13 cellular contexts compared by ENCODE assay signal in genomic region chr19:45867241-45867640, GRCh38. TPM values are rescaled to one million over a fixed set of nuclear protein-coding genes. Genes with fewer than 3 reads are reported as not detected.
A peak's percentile ranks its signal among the peaks of the same experiment; 100 is the strongest.
DNase-seq lines count a peak whose midpoint lies in the region; ATAC-seq, FAIRE-seq and TF ChIP-seq lines count a peak whose summit lies in the region.
"Not testable (repeated sequence)": the region's sequence is repeated elsewhere in the genome, so short reads cannot be mapped to it uniquely, and the experiment has no call there.
"Had no signal": no experiment of that assay in that cellular context is flagged by ENCODE, and none has a peak within 500 bp of the region (broad histone marks: within the 10 kb centered on the region; RNA-seq: fewer than 3 reads in every experiment).

No MANE protein-coding gene starts in this region.

- TF ChIP-seq RAD21 in HepG2 (CRISPR knock-in tag; IDR thresholded peaks at IDR 0.05), result not testable (repeated sequence)

- not testable (repeated sequence) for TF ChIP-seq EP300 in HepG2 (IDR thresholded peaks at IDR 0.05; ENCODE audit: low read depth in 2 of 2, low read length in 2 of 2); HepG2 (CRISPR knock-in tag; IDR thresholded peaks at IDR 0.05; ENCODE audit: borderline replicate concordance)

- H4K20me1 ChIP-seq in HepG2 (ENCODE audit: insufficient read depth, low read length), result 0 out of 2 replicates have a peak, but pooled peaks cover 14% of the 10 kb centered on the region

- intact Hi-C loops in Calu3 (cut with micrococcal nuclease; ENCODE audit: unreplicated experiment); HepG2 (cut with micrococcal nuclease; ENCODE audit: unreplicated experiment): not testable (repeated sequence)

- H3K4me2 ChIP-seq in HepG2 (ENCODE audit: low read depth, low read length), result peak overlapping the region; percentile 79

- not testable (repeated sequence) for H3K36me3 ChIP-seq in duodenal mucosa (ENCODE audit: control insufficient read depth in 1 of 2, insufficient read depth in 2 of 2, low read length in 2 of 2); HepG2 (replicated peaks in 1 of 2; ENCODE audit: control insufficient read depth in 1 of 2, insufficient read depth in 2 of 2, low read length in 2 of 2); mucosa of stomach (ENCODE audit: control insufficient read depth, insufficient read depth, low read length)

- TF ChIP-seq CTCF in Calu3 (IDR thresholded peaks at IDR 0.05; ENCODE audit: unreplicated experiment); HepG2 (CRISPR knock-in tag; IDR thresholded peaks at IDR 0.05); progenitor cell of endocrine pancreas (IDR thresholded peaks at IDR 0.05; ENCODE audit: unreplicated experiment): not testable (repeated sequence)

- not testable (repeated sequence) for H3K27ac ChIP-seq in duodenal mucosa (ENCODE audit: low read depth, low read length); HepG2 (ENCODE audit: extremely low read length, insufficient read depth, low read length)

- peaks cover 44% of the 10 kb centered on the region for H3K4me1 Mint-ChIP-seq in Calu3 (ENCODE audit: low read depth, unreplicated experiment)
- H3K4me1 Mint-ChIP-seq in T-helper 1 cell treated with Interleukin-12 subunit alpha and Interleukin-12 subunit beta and Interleukin-4 antibody, amounts not matched to agents 30 μg/mL and 1 μg/mL, for 36 hours (ENCODE audit: low read depth), result peaks cover 11% of the 10 kb centered on the region
- peaks cover 30% of the 10 kb centered on the region for H3K4me1 Mint-ChIP-seq in progenitor cell of endocrine pancreas (ENCODE audit: low read depth)

- H3K4me1 ChIP-seq in duodenal mucosa (ENCODE audit: control insufficient read depth in 1 of 2, insufficient read depth in 2 of 2, low read length in 2 of 2), result peaks cover under 1 to 15% of the 10 kb centered on the region in 2 donors
- peaks cover 59% of the 10 kb centered on the region for H3K4me1 ChIP-seq in HepG2 (ENCODE audit: insufficient read depth, low read length)
- H3K4me1 ChIP-seq in mucosa of stomach (ENCODE audit: control insufficient read depth, insufficient read depth, low read length), result peaks cover 28% of the 10 kb centered on the region

- H3K79me2 ChIP-seq in HepG2 (ENCODE audit: insufficient read depth, low read length), result peaks cover 55% of the 10 kb centered on the region

- H2AFZ ChIP-seq in HepG2 (ENCODE audit: low read length), result not testable (repeated sequence)

- not testable (repeated sequence) for H3K9me3 ChIP-seq in duodenal mucosa (ENCODE audit: control insufficient read depth in 1 of 2, low read length in 2 of 2); HepG2 (ENCODE audit: low read length); mucosa of stomach (ENCODE audit: control insufficient read depth, low read length)

- not testable (repeated sequence) for H3K9me3 Mint-ChIP-seq in Calu3 (ENCODE audit: low read depth, unreplicated experiment); T-helper 1 cell treated with Interleukin-12 subunit alpha and Interleukin-12 subunit beta and Interleukin-4 antibody, amounts not matched to agents 30 μg/mL and 1 μg/mL, for 36 hours; progenitor cell of endocrine pancreas (ENCODE audit: low read depth)

- CTCF ChIA-PET in Calu3 (lab: Charles Lee); HepG2 (lab: Yijun Ruan, JAX; ENCODE audit: low intra/inter-chr PET ratio, low total read pairs): not testable (repeated sequence)

- POLR2A ChIA-PET in HepG2 (lab: Yijun Ruan, JAX), result interaction anchor here (1.6 to 13.2 kb wide), 2 partner anchors 16 to 28 kb away, joined by 4 to 388 read pairs; partner anchors contain the start of gene IRF2BP1

- FAIRE-seq in HepG2 (lab: Jason Lieb, UNC), result not testable (repeated sequence)

- H3K4me3 Mint-ChIP-seq in Calu3 (ENCODE audit: low read depth, unreplicated experiment); T-helper 1 cell treated with Interleukin-12 subunit alpha and Interleukin-12 subunit beta and Interleukin-4 antibody, amounts not matched to agents 30 μg/mL and 1 μg/mL, for 36 hours: not testable (repeated sequence)
- H3K4me3 Mint-ChIP-seq in progenitor cell of endocrine pancreas (ENCODE audit: low read depth), result peak overlapping the region; percentile 89

- ATAC-seq in HepG2, result not testable (repeated sequence)

- H3K4me3 ChIP-seq in duodenal mucosa (ENCODE audit: low read depth in 1 of 2, low read length in 2 of 2), result peak overlapping the region; percentile 56 to 72
- peak overlapping the region in 2 of 3 experiments; percentile 92 to 97; a peak in 2 of 6 replicates for H3K4me3 ChIP-seq in HepG2 (replicated peaks in 1 of 3; ENCODE audit: insufficient read depth in 1 of 3, low read depth in 2 of 3, low read length in 3 of 3)
- peak overlapping the region; percentile 75 for H3K4me3 ChIP-seq in mucosa of stomach (ENCODE audit: low read length)

- peaks cover 55% of the 10 kb centered on the region for H3K36me3 Mint-ChIP-seq in Calu3 (ENCODE audit: insufficient read depth, unreplicated experiment)
- not testable (repeated sequence) for H3K36me3 Mint-ChIP-seq in T-helper 1 cell treated with Interleukin-12 subunit alpha and Interleukin-12 subunit beta and Interleukin-4 antibody, amounts not matched to agents 30 μg/mL and 1 μg/mL, for 36 hours (ENCODE audit: low read depth); progenitor cell of endocrine pancreas (ENCODE audit: insufficient read depth)

- peak overlapping the region; percentile 63 to 71 for H3K9ac ChIP-seq in duodenal mucosa (ENCODE audit: low read depth in 1 of 2, low read length in 2 of 2)
- H3K9ac ChIP-seq in HepG2 (ENCODE audit: insufficient read depth, low read depth, low read length), result peak overlapping the region; percentile 80; the same call in 1 of the 2 replicates
- H3K9ac ChIP-seq in mucosa of stomach (ENCODE audit: low read length), result peak overlapping the region; percentile 88

- 89% methylated on average over 4 of the region's 4 CpGs for WGBS in HepG2 (ENCODE audit: low lambda C conversion rate)

- in situ Hi-C loops in HepG2 (cut with HindIII; ENCODE audit: extremely low pct_ligation_motif_present, low pct_unique_long_range_greater_than_20kb), result not testable (repeated sequence)

- peak overlapping the region; percentile 15 for H3K27ac Mint-ChIP-seq in Calu3 (ENCODE audit: unreplicated experiment)
- H3K27ac Mint-ChIP-seq in T-helper 1 cell treated with Interleukin-12 subunit alpha and Interleukin-12 subunit beta and Interleukin-4 antibody, amounts not matched to agents 30 μg/mL and 1 μg/mL, for 36 hours, result peak overlapping the region; percentile 8
- H3K27ac Mint-ChIP-seq in progenitor cell of endocrine pancreas, result peak overlapping the region; percentile 49

- H3K27me3 ChIP-seq in duodenal mucosa (ENCODE audit: control insufficient read depth in 1 of 2, insufficient read depth in 2 of 2, low read length in 2 of 2); HepG2 (ENCODE audit: control insufficient read depth in 1 of 2, insufficient read depth in 2 of 2, low read length in 2 of 2); mucosa of stomach (ENCODE audit: control insufficient read depth, insufficient read depth, low read length): not testable (repeated sequence)

- TF ChIP-seq POLR2A in HepG2 (IDR thresholded peaks at IDR 0.05; ENCODE audit: insufficient read depth in 1 of 2, low read depth in 2 of 2, low read length in 2 of 2), result not testable (repeated sequence)

- H3K27me3 Mint-ChIP-seq in Calu3 (ENCODE audit: unreplicated experiment); progenitor cell of endocrine pancreas: not testable (repeated sequence)
- peaks cover 50% of the 10 kb centered on the region for H3K27me3 Mint-ChIP-seq in T-helper 1 cell treated with Interleukin-12 subunit alpha and Interleukin-12 subunit beta and Interleukin-4 antibody, amounts not matched to agents 30 μg/mL and 1 μg/mL, for 36 hours (ENCODE audit: low read depth)

- DNase-seq in Calu3; HepG2 (ENCODE audit: low spot score); progenitor cell of endocrine pancreas (ENCODE audit: low spot score, unreplicated experiment): not testable (repeated sequence)

- not testable (repeated sequence) for BruUV-seq in Calu3 (replicated peaks; lab: Mats Ljungman, UMichigan); HepG2 (replicated peaks; lab: Mats Ljungman, UMichigan)

RNA-seq across cellular contexts. Expression of gene FOXA3, which starts 3.1 kb away (rescaled TPM):
- total RNA-seq in Calu3 (2022), result 12.1 and 19.9 TPM in 2 replicates
- 27.6 and 29.8 TPM in 2 replicates for total RNA-seq in HepG2 (2016; rRNA removed; fragmentation: Illumina TruSeq; extraction: Trizol)
- 18.2 and 19.5 TPM in 2 replicates for total RNA-seq in HepG2 (2016; cell fraction: cytosol; rRNA removed; fragmentation: Illumina TruSeq; extraction: Trizol; ENCODE audit: low read depth)
- total RNA-seq in HepG2 (2016; cell fraction: insoluble cytoplasmic fraction; rRNA removed; fragmentation: Illumina TruSeq; extraction: Trizol), result 27.8 and 29.1 TPM in 2 replicates
- total RNA-seq in HepG2 (2016; cell fraction: membrane; rRNA removed; fragmentation: Illumina TruSeq; extraction: Trizol), result 34.4 and 34.7 TPM in 2 replicates
- 12.7 and 14.6 TPM in 2 replicates for total RNA-seq in HepG2 (2016; cell fraction: nucleus; rRNA removed; fragmentation: Illumina TruSeq; extraction: Trizol)
- polyA plus RNA-seq in HepG2 (2011; rRNA removed), result 47.6 and 61.6 TPM in 2 replicates
- polyA plus RNA-seq in HepG2 (2011; cell fraction: cytosol; rRNA removed), result 51.9 and 75.3 TPM in 2 replicates
- 17.5 and 27.3 TPM in 2 replicates for polyA plus RNA-seq in HepG2 (2011; cell fraction: nucleus; rRNA removed)
- polyA plus RNA-seq in HepG2 (2012), result 16.1 and 27.5 TPM in 2 replicates
- polyA plus RNA-seq in HepG2 (2016; cell fraction: cytosol; fragmentation: Illumina TruSeq; extraction: Trizol; ENCODE audit: low read depth), result 12.4 and 15.4 TPM in 2 replicates
- 32.3 and 32.7 TPM in 2 replicates for polyA plus RNA-seq in HepG2 (2016; cell fraction: insoluble cytoplasmic fraction; fragmentation: Illumina TruSeq; extraction: Trizol; ENCODE audit: low read depth)
- 19.9 and 23.8 TPM in 2 replicates for polyA plus RNA-seq in HepG2 (2016; cell fraction: membrane; fragmentation: Illumina TruSeq; extraction: Trizol; ENCODE audit: low read depth)
- polyA plus RNA-seq in HepG2 (2016; cell fraction: nucleus; fragmentation: Illumina TruSeq; extraction: Trizol; ENCODE audit: insufficient read depth, low read depth), result 23.8 and 24.4 TPM in 2 replicates
- 0.42 and 103 TPM in 2 replicates for polyA minus RNA-seq in HepG2 (2011; rRNA and poly(A)+ RNA removed; ENCODE audit: low replicate concordance)
- polyA minus RNA-seq in HepG2 (2011; cell fraction: cytosol; rRNA and poly(A)+ RNA removed), result 27.8 and 30.5 TPM in 2 replicates
- 7.2 and 12.8 TPM in 2 replicates for polyA minus RNA-seq in HepG2 (2011; cell fraction: nucleus; rRNA and poly(A)+ RNA removed)
- total RNA-seq in progenitor cell of endocrine pancreas, result 23.5 and 25.4 TPM in 2 replicates
- total RNA-seq: A673; CD4-positive, alpha-beta memory T cell had no signal
- polyA plus RNA-seq: AG04450; CD14-positive monocyte; CD4-positive, alpha-beta memory T cell had no signal

RNA-seq across cellular contexts. Expression of gene SYMPK, which starts 4.3 kb away (rescaled TPM):
- total RNA-seq in Calu3 (2022) (130 and 135 TPM in 2 replicates), HepG2 (2016; rRNA removed; fragmentation: Illumina TruSeq; extraction: Trizol) (19.9 and 21.9 TPM in 2 replicates), progenitor cell of endocrine pancreas (112 and 114 TPM in 2 replicates)
- 9.2 and 10.2 TPM in 2 replicates for total RNA-seq in HepG2 (2016; cell fraction: cytosol; rRNA removed; fragmentation: Illumina TruSeq; extraction: Trizol; ENCODE audit: low read depth)
- total RNA-seq in HepG2 (2016; cell fraction: insoluble cytoplasmic fraction; rRNA removed; fragmentation: Illumina TruSeq; extraction: Trizol), result 17.2 and 21.4 TPM in 2 replicates
- total RNA-seq in HepG2 (2016; cell fraction: membrane; rRNA removed; fragmentation: Illumina TruSeq; extraction: Trizol), result 13.2 and 15.6 TPM in 2 replicates
- 25.6 and 28.5 TPM in 2 replicates for total RNA-seq in HepG2 (2016; cell fraction: nucleus; rRNA removed; fragmentation: Illumina TruSeq; extraction: Trizol)
- polyA plus RNA-seq in HepG2 (2011; rRNA removed), result 55.7 and 67.8 TPM in 2 replicates
- 29.9 and 41.2 TPM in 2 replicates for polyA plus RNA-seq in HepG2 (2011; cell fraction: cytosol; rRNA removed)
- polyA plus RNA-seq in HepG2 (2011; cell fraction: nucleus; rRNA removed), result 174 and 217 TPM in 2 replicates
- polyA plus RNA-seq in HepG2 (2012), result 38.1 and 46.9 TPM in 2 replicates
- polyA plus RNA-seq in HepG2 (2016; cell fraction: cytosol; fragmentation: Illumina TruSeq; extraction: Trizol; ENCODE audit: low read depth), result 5.0 and 6.1 TPM in 2 replicates
- 26.5 and 39.8 TPM in 2 replicates for polyA plus RNA-seq in HepG2 (2016; cell fraction: insoluble cytoplasmic fraction; fragmentation: Illumina TruSeq; extraction: Trizol; ENCODE audit: low read depth)
- polyA plus RNA-seq in HepG2 (2016; cell fraction: membrane; fragmentation: Illumina TruSeq; extraction: Trizol; ENCODE audit: low read depth), result 10.4 and 10.6 TPM in 2 replicates
- 86.7 and 87.3 TPM in 2 replicates for polyA plus RNA-seq in HepG2 (2016; cell fraction: nucleus; fragmentation: Illumina TruSeq; extraction: Trizol; ENCODE audit: insufficient read depth, low read depth)
- 90.3 and 124 TPM in 2 replicates for polyA minus RNA-seq in HepG2 (2011; rRNA and poly(A)+ RNA removed; ENCODE audit: low replicate concordance)
- polyA minus RNA-seq in HepG2 (2011; cell fraction: cytosol; rRNA and poly(A)+ RNA removed), result 40.3 and 51.8 TPM in 2 replicates
- 40.8 and 43.1 TPM in 2 replicates for polyA minus RNA-seq in HepG2 (2011; cell fraction: nucleus; rRNA and poly(A)+ RNA removed)

RNA-seq across cellular contexts. Expression of gene IRF2BP1, which starts 18.7 kb away (rescaled TPM):
- total RNA-seq in Calu3 (2022) (36.9 and 37.4 TPM in 2 replicates), HepG2 (2016; rRNA removed; fragmentation: Illumina TruSeq; extraction: Trizol) (9.7 and 14.3 TPM in 2 replicates), progenitor cell of endocrine pancreas (30.4 and 35.0 TPM in 2 replicates)
- 2.8 and 3.4 TPM in 2 replicates for total RNA-seq in HepG2 (2016; cell fraction: cytosol; rRNA removed; fragmentation: Illumina TruSeq; extraction: Trizol; ENCODE audit: low read depth)
- 10.5 and 13.6 TPM in 2 replicates for total RNA-seq in HepG2 (2016; cell fraction: insoluble cytoplasmic fraction; rRNA removed; fragmentation: Illumina TruSeq; extraction: Trizol)
- 8.1 and 9.5 TPM in 2 replicates for total RNA-seq in HepG2 (2016; cell fraction: membrane; rRNA removed; fragmentation: Illumina TruSeq; extraction: Trizol)
- 5.7 and 6.8 TPM in 2 replicates for total RNA-seq in HepG2 (2016; cell fraction: nucleus; rRNA removed; fragmentation: Illumina TruSeq; extraction: Trizol)
- 4.3 and 6.1 TPM in 2 replicates for polyA plus RNA-seq in HepG2 (2011; rRNA removed)
- 4.2 and 8.1 TPM in 2 replicates for polyA plus RNA-seq in HepG2 (2011; cell fraction: cytosol; rRNA removed)
- 6.3 and 6.9 TPM in 2 replicates for polyA plus RNA-seq in HepG2 (2011; cell fraction: nucleus; rRNA removed)
- 6.9 and 7.1 TPM in 2 replicates for polyA plus RNA-seq in HepG2 (2012)
- 2.7 TPM in 2 replicates for polyA plus RNA-seq in HepG2 (2016; cell fraction: cytosol; fragmentation: Illumina TruSeq; extraction: Trizol; ENCODE audit: low read depth)
- 13.7 and 14.2 TPM in 2 replicates for polyA plus RNA-seq in HepG2 (2016; cell fraction: insoluble cytoplasmic fraction; fragmentation: Illumina TruSeq; extraction: Trizol; ENCODE audit: low read depth)
- polyA plus RNA-seq in HepG2 (2016; cell fraction: membrane; fragmentation: Illumina TruSeq; extraction: Trizol; ENCODE audit: low read depth), result 5.9 and 6.5 TPM in 2 replicates
- polyA plus RNA-seq in HepG2 (2016; cell fraction: nucleus; fragmentation: Illumina TruSeq; extraction: Trizol; ENCODE audit: insufficient read depth, low read depth), result 10.3 and 12.1 TPM in 2 replicates
- 9.0 and 16.6 TPM in 2 replicates for polyA minus RNA-seq in HepG2 (2011; rRNA and poly(A)+ RNA removed; ENCODE audit: low replicate concordance)
- 10.0 and 10.9 TPM in 2 replicates for polyA minus RNA-seq in HepG2 (2011; cell fraction: cytosol; rRNA and poly(A)+ RNA removed)
- 5.2 and 7.0 TPM in 2 replicates for polyA minus RNA-seq in HepG2 (2011; cell fraction: nucleus; rRNA and poly(A)+ RNA removed)

RNA-seq across cellular contexts. Expression of gene MYPOP, which starts 35.2 kb away (rescaled TPM):
- total RNA-seq in Calu3 (2022) (11.9 and 13.1 TPM in 2 replicates), HepG2 (2016; rRNA removed; fragmentation: Illumina TruSeq; extraction: Trizol) (2.7 TPM in 2 replicates), progenitor cell of endocrine pancreas (11.1 and 11.8 TPM in 2 replicates)
- total RNA-seq in HepG2 (2016; cell fraction: cytosol; rRNA removed; fragmentation: Illumina TruSeq; extraction: Trizol; ENCODE audit: low read depth), result 4.3 and 5.1 TPM in 2 replicates
- total RNA-seq in HepG2 (2016; cell fraction: insoluble cytoplasmic fraction; rRNA removed; fragmentation: Illumina TruSeq; extraction: Trizol), result 1.9 and 2.9 TPM in 2 replicates
- total RNA-seq in HepG2 (2016; cell fraction: membrane; rRNA removed; fragmentation: Illumina TruSeq; extraction: Trizol), result 9.0 and 9.5 TPM in 2 replicates
- total RNA-seq in HepG2 (2016; cell fraction: nucleus; rRNA removed; fragmentation: Illumina TruSeq; extraction: Trizol), result 2.3 and 2.8 TPM in 2 replicates
- 2.2 and 2.3 TPM in 2 replicates for polyA plus RNA-seq in HepG2 (2011; rRNA removed)
- polyA plus RNA-seq in HepG2 (2011; cell fraction: cytosol; rRNA removed), result 1.5 and 1.6 TPM in 2 replicates
- polyA plus RNA-seq in HepG2 (2011; cell fraction: nucleus; rRNA removed), result 5.0 and 5.9 TPM in 2 replicates
- polyA plus RNA-seq in HepG2 (2012), result 5.1 and 6.0 TPM in 2 replicates
- 21.8 and 22.7 TPM in 2 replicates for polyA plus RNA-seq in HepG2 (2016; cell fraction: cytosol; fragmentation: Illumina TruSeq; extraction: Trizol; ENCODE audit: low read depth)
- polyA plus RNA-seq in HepG2 (2016; cell fraction: insoluble cytoplasmic fraction; fragmentation: Illumina TruSeq; extraction: Trizol; ENCODE audit: low read depth), result 6.5 and 9.2 TPM in 2 replicates
- 27.3 and 32.0 TPM in 2 replicates for polyA plus RNA-seq in HepG2 (2016; cell fraction: membrane; fragmentation: Illumina TruSeq; extraction: Trizol; ENCODE audit: low read depth)
- polyA plus RNA-seq in HepG2 (2016; cell fraction: nucleus; fragmentation: Illumina TruSeq; extraction: Trizol; ENCODE audit: insufficient read depth, low read depth), result 16.7 and 17.0 TPM in 2 replicates
- polyA minus RNA-seq in HepG2 (2011; rRNA and poly(A)+ RNA removed; ENCODE audit: low replicate concordance), result 0.23 and 1.9 TPM in 2 replicates
- 2.7 and 2.8 TPM in 2 replicates for polyA minus RNA-seq in HepG2 (2011; cell fraction: cytosol; rRNA and poly(A)+ RNA removed)
- polyA minus RNA-seq in HepG2 (2011; cell fraction: nucleus; rRNA and poly(A)+ RNA removed), result 2.4 TPM in 2 replicates

RNA-seq across cellular contexts. Expression of gene NANOS2, which starts 47.3 kb away (rescaled TPM):
- total RNA-seq in Calu3 (2022) (not detected in 2 replicates), HepG2 (2016; rRNA removed; fragmentation: Illumina TruSeq; extraction: Trizol) (not detected in 2 replicates), progenitor cell of endocrine pancreas (not detected in 2 replicates)
- not detected in 2 replicates for total RNA-seq in HepG2 (2016; cell fraction: cytosol; rRNA removed; fragmentation: Illumina TruSeq; extraction: Trizol; ENCODE audit: low read depth)
- not detected in 2 replicates for total RNA-seq in HepG2 (2016; cell fraction: insoluble cytoplasmic fraction; rRNA removed; fragmentation: Illumina TruSeq; extraction: Trizol)
- total RNA-seq in HepG2 (2016; cell fraction: membrane; rRNA removed; fragmentation: Illumina TruSeq; extraction: Trizol), result not detected in 2 replicates
- not detected in 2 replicates for total RNA-seq in HepG2 (2016; cell fraction: nucleus; rRNA removed; fragmentation: Illumina TruSeq; extraction: Trizol)
- polyA plus RNA-seq in HepG2 (2011; rRNA removed), result not detected in 2 replicates
- not detected in 2 replicates for polyA plus RNA-seq in HepG2 (2011; cell fraction: cytosol; rRNA removed)
- 0.07 TPM in 1 of 2 replicates, not detected in the other for polyA plus RNA-seq in HepG2 (2011; cell fraction: nucleus; rRNA removed)
- polyA plus RNA-seq in HepG2 (2012), result not detected in 2 replicates
- polyA plus RNA-seq in HepG2 (2016; cell fraction: cytosol; fragmentation: Illumina TruSeq; extraction: Trizol; ENCODE audit: low read depth), result not detected in 2 replicates
- polyA plus RNA-seq in HepG2 (2016; cell fraction: insoluble cytoplasmic fraction; fragmentation: Illumina TruSeq; extraction: Trizol; ENCODE audit: low read depth), result not detected in 2 replicates
- not detected in 2 replicates for polyA plus RNA-seq in HepG2 (2016; cell fraction: membrane; fragmentation: Illumina TruSeq; extraction: Trizol; ENCODE audit: low read depth)
- polyA plus RNA-seq in HepG2 (2016; cell fraction: nucleus; fragmentation: Illumina TruSeq; extraction: Trizol; ENCODE audit: insufficient read depth, low read depth), result not detected in 2 replicates
- polyA minus RNA-seq in HepG2 (2011; rRNA and poly(A)+ RNA removed; ENCODE audit: low replicate concordance), result not detected in 2 replicates
- not detected in 2 replicates for polyA minus RNA-seq in HepG2 (2011; cell fraction: cytosol; rRNA and poly(A)+ RNA removed)
- polyA minus RNA-seq in HepG2 (2011; cell fraction: nucleus; rRNA and poly(A)+ RNA removed), result not detected in 2 replicates
- total RNA-seq: A673; CD4-positive, alpha-beta memory T cell; GM12878; H1; H9 had no signal
- polyA plus RNA-seq: AG04450; CD14-positive monocyte; CD4-positive, alpha-beta memory T cell; GM12878 had no signal
